In the genomic region with DNA sequence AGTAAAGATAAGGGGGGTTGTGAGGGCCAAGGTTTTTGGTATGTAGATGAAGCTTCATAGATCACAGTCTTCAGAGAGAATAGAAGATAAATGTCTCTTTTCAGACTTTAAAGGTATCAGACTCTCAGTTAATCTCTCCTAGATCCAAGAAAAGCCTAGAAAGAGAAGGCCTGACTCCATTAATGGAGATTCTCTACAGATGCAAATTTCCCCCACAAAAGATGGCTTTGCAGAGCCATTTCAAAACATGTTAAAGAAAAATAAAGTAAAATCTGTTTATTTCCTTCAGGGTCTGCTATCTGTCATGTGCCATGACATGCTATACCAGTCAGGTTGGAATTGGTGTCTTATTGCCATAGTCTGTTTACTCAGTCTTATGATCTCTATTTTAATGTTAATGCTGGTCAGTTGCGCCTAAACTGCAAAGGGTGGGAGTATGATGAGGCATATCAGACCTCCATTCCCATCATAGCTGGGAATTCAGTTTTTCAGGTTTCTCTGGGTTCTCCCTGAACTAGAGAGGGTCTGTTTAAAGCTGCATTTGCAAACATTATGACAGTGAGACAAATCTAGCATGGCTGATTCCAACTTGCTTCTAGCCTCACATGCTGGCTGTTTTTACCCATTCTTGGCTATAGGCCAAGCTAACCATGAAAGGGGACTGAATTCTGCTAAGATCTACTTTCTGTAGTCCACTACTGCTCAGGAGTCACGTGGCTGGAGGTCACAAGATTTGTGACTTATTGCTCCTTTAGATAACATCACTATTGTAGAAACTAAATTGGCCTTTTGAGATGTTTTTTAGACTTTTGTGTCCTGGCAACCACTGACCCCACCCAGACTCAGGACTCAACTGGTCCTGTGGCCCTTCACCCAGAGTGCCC, we compare ENCODE assay signal across 16 cellular contexts.
A peak's percentile ranks its signal among the peaks of the same experiment; 100 is the strongest.
DNase-seq lines count a peak whose midpoint lies in the region; ATAC-seq and TF ChIP-seq lines count a peak whose summit lies in the region.
"Had no signal": no experiment of that assay in that cellular context is flagged by ENCODE, and none has a peak within 500 bp of the region (broad histone marks: within the 10 kb centered on the region; RNA-seq: fewer than 3 reads in every experiment).

No MANE protein-coding gene starts in this region.

- no peaks in the 10 kb centered on the region for H3K4me1 ChIP-seq in CD4-positive, CD25-positive, alpha-beta regulatory T cell (ENCODE audit: control insufficient read depth, insufficient read depth, low read length, poor library complexity, severe bottlenecking)
- H3K4me1 ChIP-seq: BLaER1, SJCRH30 had no signal

- intact Hi-C loops in posterior cingulate gyrus (cut with DNase I): no loop called here
- intact Hi-C loops in MCF 10A (cut with micrococcal nuclease): no loop called here

- H3K27ac Mint-ChIP-seq in activated T-cell treated with anti-CD3 and anti-CD28 coated beads, Interleukin-2, amount 50 U/mL, for 24 hours: peak overlapping the region; percentile 8
- H3K27ac Mint-ChIP-seq in CD4-positive, CD25-positive, alpha-beta regulatory T cell: peak overlapping the region in 2 of 3 donors; percentile 28 to 52
- H3K27ac Mint-ChIP-seq in immature natural killer cell (peak overlapping the region in 4 of 6 donors; percentile 15 to 77 (median 50)), MCF 10A (ENCODE audit: low read depth, unreplicated experiment) (no peak overlapping the region)

- DNase-seq in activated T-cell treated with anti-CD3 and anti-CD28 coated beads, Interleukin-2, amount 50 U/mL, for 24 hours: no peak
- DNase-seq in activated T-cell treated with anti-CD3 and anti-CD28 coated beads for 4 hours (no peak), OCI-M1 (lab: John Stamatoyannopoulos, UW) (peak; percentile 13), immature natural killer cell (no peak), posterior cingulate gyrus (no peak), MCF 10A (ENCODE audit: unreplicated experiment) (no peak), midbrain (lab: John Stamatoyannopoulos, UW) (no peak)
- no peak for DNase-seq in CD4-positive, CD25-positive, alpha-beta regulatory T cell
- DNase-seq: 8988T, IMR-90, NCI-H1436 treated with DMSO at 0.1 percent for 48 hours, NCI-H2081, NCI-H774, PC-3, SJCRH30 had no signal

- peaks cover 49% of the 10 kb centered on the region for H3K36me3 Mint-ChIP-seq in activated T-cell treated with anti-CD3 and anti-CD28 coated beads, Interleukin-2, amount 50 U/mL, for 24 hours (ENCODE audit: low read depth)
- peaks cover 10% of the 10 kb centered on the region for H3K36me3 Mint-ChIP-seq in CD4-positive, CD25-positive, alpha-beta regulatory T cell
- H3K36me3 Mint-ChIP-seq in immature natural killer cell: peaks cover 0 to 12% (median 8%) of the 10 kb centered on the region in 3 donors
- peaks cover 43% of the 10 kb centered on the region for H3K36me3 Mint-ChIP-seq in MCF 10A (ENCODE audit: insufficient read depth, unreplicated experiment)

- CTCF ChIA-PET in MCF 10A (lab: Yijun Ruan, JAX): interaction anchor here (1.3 to 1.4 kb wide), 3 partner anchors 9 to 16 kb away, joined by 4 to 10 read pairs (median 6); no protein-coding TSS in a partner anchor

- H3K9me3 Mint-ChIP-seq in activated T-cell treated with anti-CD3 and anti-CD28 coated beads, Interleukin-2, amount 50 U/mL, for 24 hours: peaks cover 2% of the 10 kb centered on the region
- H3K9me3 Mint-ChIP-seq in CD4-positive, CD25-positive, alpha-beta regulatory T cell: peaks cover 0 to 4% (median 0%) of the 10 kb centered on the region in 7 donors
- H3K9me3 Mint-ChIP-seq in immature natural killer cell (no peaks in the 10 kb centered on the region), MCF 10A (ENCODE audit: unreplicated experiment) (no peaks in the 10 kb centered on the region)

- H3K27ac ChIP-seq in CD4-positive, CD25-positive, alpha-beta regulatory T cell (ENCODE audit: insufficient read depth, low read length, poor library complexity, severe bottlenecking): no peak overlapping the region
- H3K27ac ChIP-seq: BLaER1, SJCRH30 had no signal

- H3K27me3 Mint-ChIP-seq in activated T-cell treated with anti-CD3 and anti-CD28 coated beads, Interleukin-2, amount 50 U/mL, for 24 hours: no peaks in the 10 kb centered on the region
- no peaks in the 10 kb centered on the region for H3K27me3 Mint-ChIP-seq in CD4-positive, CD25-positive, alpha-beta regulatory T cell
- H3K27me3 Mint-ChIP-seq in immature natural killer cell (ENCODE audit: low read depth in 3 of 3) (peaks cover 0 to 2% (median 0%) of the 10 kb centered on the region in 3 donors), MCF 10A (ENCODE audit: insufficient read depth, unreplicated experiment) (no peaks in the 10 kb centered on the region)

- H3K27me3 ChIP-seq in CD4-positive, CD25-positive, alpha-beta regulatory T cell (ENCODE audit: control insufficient read depth, insufficient read depth, low read length): no peaks in the 10 kb centered on the region
- H3K27me3 ChIP-seq: BLaER1, SJCRH30 had no signal

- H3K4me1 Mint-ChIP-seq in activated T-cell treated with anti-CD3 and anti-CD28 coated beads, Interleukin-2, amount 50 U/mL, for 24 hours (ENCODE audit: low read depth): peaks cover 11% of the 10 kb centered on the region
- H3K4me1 Mint-ChIP-seq in CD4-positive, CD25-positive, alpha-beta regulatory T cell: peaks cover 0 to 5% (median 0%) of the 10 kb centered on the region in 4 donors
- H3K4me1 Mint-ChIP-seq in immature natural killer cell: peaks cover 7 to 8% of the 10 kb centered on the region in 2 donors
- H3K4me1 Mint-ChIP-seq in MCF 10A (ENCODE audit: insufficient read depth, unreplicated experiment): no peaks in the 10 kb centered on the region

- no peak overlapping the region for H3K4me3 Mint-ChIP-seq in activated T-cell treated with anti-CD3 and anti-CD28 coated beads, Interleukin-2, amount 50 U/mL, for 24 hours
- H3K4me3 Mint-ChIP-seq in CD4-positive, CD25-positive, alpha-beta regulatory T cell: no peak overlapping the region
- H3K4me3 Mint-ChIP-seq in immature natural killer cell: no peak overlapping the region
- no peak overlapping the region for H3K4me3 Mint-ChIP-seq in MCF 10A (ENCODE audit: unreplicated experiment)

- peaks cover 0 to 2% of the 10 kb centered on the region in 2 experiments for H3K9me3 ChIP-seq in CD4-positive, CD25-positive, alpha-beta regulatory T cell (ENCODE audit: control insufficient read depth in 2 of 2, low read length in 2 of 2)
- H3K9me3 ChIP-seq: SJCRH30 had no signal

- POLR2A ChIA-PET in MCF 10A (lab: Yijun Ruan, JAX): interaction anchor here (1.0 to 1.7 kb wide), 3 partner anchors 9 to 14 kb away, joined by 3 read pairs; no protein-coding TSS in a partner anchor

- H3K36me3 ChIP-seq in CD4-positive, CD25-positive, alpha-beta regulatory T cell (ENCODE audit: control insufficient read depth, insufficient read depth, low read length): no peaks in the 10 kb centered on the region
- H3K36me3 ChIP-seq: SJCRH30 had no signal

- no peak for ATAC-seq in CD4-positive, CD25-positive, alpha-beta regulatory T cell (ENCODE audit: low read depth in 2 of 2)
- ATAC-seq: PC-3 had no signal

- no peak overlapping the region for H3K4me3 ChIP-seq in CD4-positive, CD25-positive, alpha-beta regulatory T cell (ENCODE audit: low read depth, low read length)
- H3K4me3 ChIP-seq: BLaER1, SJCRH30 had no signal

- BruUV-seq in MCF 10A (replicated peaks; lab: Mats Ljungman, UMichigan): no TSS peak

- no peak for TF ChIP-seq CTCF in MCF 10A (IDR thresholded peaks at IDR 0.05; ENCODE audit: unreplicated experiment)
